ENCODE assay signal across 8 cellular contexts in genomic region chr2:13006829-13007715, GRCh38.
A peak's percentile ranks its signal among the peaks of the same experiment; 100 is the strongest.
DNase-seq lines count a peak whose midpoint lies in the region; ATAC-seq and TF ChIP-seq lines count a peak whose summit lies in the region.

No MANE protein-coding gene starts in this region.

- TF ChIP-seq CTCF in NB4 (IDR thresholded peaks at IDR 0.05; ENCODE audit: low read depth, low read length) (peak; percentile 64), SU-DHL-6 (IDR thresholded peaks at IDR 0.05; ENCODE audit: insufficient read depth, low read length, poor library complexity, severe bottlenecking) (peak; percentile 56)

- H3K27ac Mint-ChIP-seq in activated naive CD8-positive, alpha-beta T cell treated with anti-CD3 and anti-CD28 coated beads, Interleukin-2, amount 50 U/mL, for 24 hours = no peak overlapping the region

- H4K20me1 ChIP-seq in SU-DHL-6 (ENCODE audit: low read depth, low read length) = no peaks in the 10 kb centered on the region

- H3K27me3 Mint-ChIP-seq in activated naive CD8-positive, alpha-beta T cell treated with anti-CD3 and anti-CD28 coated beads, Interleukin-2, amount 50 U/mL, for 24 hours = peaks cover 8% of the 10 kb centered on the region

- H3K27me3 ChIP-seq in HAP-1 (ENCODE audit: low read depth) (peaks cover 9% of the 10 kb centered on the region; the same call in 1 of the 2 replicates), SU-DHL-6 (ENCODE audit: low read length) (no peaks in the 10 kb centered on the region)

- no peak for TF ChIP-seq POLR2A in NB4 (IDR thresholded peaks at IDR 0.05; ENCODE audit: extremely low read depth, insufficient read length)

- H3K79me2 ChIP-seq in SU-DHL-6 (ENCODE audit: insufficient read depth, low read length) = no peaks in the 10 kb centered on the region

- H3K4me2 ChIP-seq in SU-DHL-6 (ENCODE audit: low read depth, low read length, poor library complexity, severe bottlenecking) = no peak overlapping the region

- no peaks in the 10 kb centered on the region for H3K4me1 Mint-ChIP-seq in activated naive CD8-positive, alpha-beta T cell treated with anti-CD3 and anti-CD28 coated beads, Interleukin-2, amount 50 U/mL, for 24 hours

- intact Hi-C loops in left ventricle myocardium superior (cut with micrococcal nuclease) = loop anchor here (5.0 kb wide), 3 partner anchors 75 to 1180 kb away; no protein-coding TSS in a partner anchor

- peak; percentile 66 for ATAC-seq in activated naive CD8-positive, alpha-beta T cell treated with anti-CD3 and anti-CD28 coated beads, Interleukin-2, amount 50 U/mL, for 24 hours
- ATAC-seq in left ventricle myocardium superior = peak; percentile 91
- ATAC-seq in HG03565 (IDR thresholded peaks at IDR 0.05; ENCODE audit: unreplicated experiment) = no peak

- no peak overlapping the region for H3K4me3 ChIP-seq in HAP-1
- H3K4me3 ChIP-seq in NB4 (ENCODE audit: low read depth, low read length) = no peak overlapping the region
- H3K4me3 ChIP-seq in SU-DHL-6 (ENCODE audit: insufficient read depth, low read length, poor library complexity, severe bottlenecking) = no peak overlapping the region

- DNase-seq in GM03348 (ENCODE audit: low spot score) (peak; percentile 70), HAP-1 (ENCODE audit: low spot score in 2 of 2) (peak; percentile 60 to 74), NB4 (ENCODE audit: low read depth) (peak; percentile 77), left ventricle myocardium superior (peak; percentile 42), retina (peak; percentile 87)
- DNase-seq in activated naive CD8-positive, alpha-beta T cell treated with anti-CD3 and anti-CD28 coated beads, Interleukin-2, amount 50 U/mL, for 24 hours = peak; percentile 64

- no peak overlapping the region for H3K4me3 Mint-ChIP-seq in activated naive CD8-positive, alpha-beta T cell treated with anti-CD3 and anti-CD28 coated beads, Interleukin-2, amount 50 U/mL, for 24 hours

- in situ Hi-C loops in HAP-1 (cut with MboI; ENCODE audit: low sequenced_read_pairs) = loop anchor here (25.0 kb wide), 1 partner anchor 1145 kb away; no protein-coding TSS in a partner anchor

- H3K9me3 ChIP-seq in HAP-1 = no peaks in the 10 kb centered on the region
- no peaks in the 10 kb centered on the region for H3K9me3 ChIP-seq in SU-DHL-6 (ENCODE audit: insufficient read depth, low read length)

- no peaks in the 10 kb centered on the region for H3F3A ChIP-seq in SU-DHL-6 (ENCODE audit: insufficient read depth)

- H3K9me2 ChIP-seq in SU-DHL-6 (replicated peaks; ENCODE audit: insufficient read depth, low read length) = no peaks in the 10 kb centered on the region

- H3K9me3 Mint-ChIP-seq in activated naive CD8-positive, alpha-beta T cell treated with anti-CD3 and anti-CD28 coated beads, Interleukin-2, amount 50 U/mL, for 24 hours = no peaks in the 10 kb centered on the region

- H3K36me3 ChIP-seq in HAP-1 (replicated peaks) = no peaks in the 10 kb centered on the region
- no peaks in the 10 kb centered on the region for H3K36me3 ChIP-seq in SU-DHL-6 (ENCODE audit: low read length)

- H3K27ac ChIP-seq in SU-DHL-6 (ENCODE audit: low read depth, low read length) = no peak overlapping the region

- H3K36me3 Mint-ChIP-seq in activated naive CD8-positive, alpha-beta T cell treated with anti-CD3 and anti-CD28 coated beads, Interleukin-2, amount 50 U/mL, for 24 hours (ENCODE audit: low read depth) = no peaks in the 10 kb centered on the region

- no peak overlapping the region for H3K9ac ChIP-seq in SU-DHL-6 (ENCODE audit: low read length)

- no peaks in the 10 kb centered on the region for H3K4me1 ChIP-seq in HAP-1

- H2AFZ ChIP-seq in SU-DHL-6 (ENCODE audit: low read depth, low read length, severe bottlenecking) = peak overlapping the region; percentile 52
